In genomic region chr6:144284753-144285547, GRCh38 we compare ENCODE assay signal across 8 cellular contexts. TPM values are rescaled to one million over a fixed set of nuclear protein-coding genes. Genes with fewer than 3 reads are reported as not detected.
DNase-seq lines count a peak whose midpoint lies in the region; ATAC-seq lines count a peak whose summit lies in the region.

Gene UTRN, plus strand, starts transcription at chr6:144285335. Its CDS starts 6,494 bp downstream, at chr6:144291829.

- H3K4ac ChIP-seq in mesenchymal stem cell (ENCODE audit: low read depth in 1 of 2, low read length in 2 of 2), result peak within 1 kb of the TSS; percentile 24 to 77

- H3K36me3 ChIP-seq in mesenchymal stem cell (ENCODE audit: control insufficient read depth in 1 of 2, insufficient read depth in 2 of 2, low read depth in 1 of 2, low read length in 2 of 2), result no peaks in the 10 kb centered on the region

- H3K18ac ChIP-seq in mesenchymal stem cell (ENCODE audit: low read depth in 1 of 2, low read length in 2 of 2), result peak within 1 kb of the TSS; percentile 97 to 98

- H2BK15ac ChIP-seq in mesenchymal stem cell (ENCODE audit: low read depth, poor library complexity, severe bottlenecking), result peak within 1 kb of the TSS; percentile 89

- peak; percentile 58 for ATAC-seq in HG02798 (IDR thresholded peaks at IDR 0.05; ENCODE audit: poor library complexity, unreplicated experiment)

- peak within 1 kb of the TSS; percentile 84 for H3K4me2 ChIP-seq in mesenchymal stem cell (ENCODE audit: low read length, poor library complexity, severe bottlenecking)

- no peaks in the 10 kb centered on the region for H3K9me3 ChIP-seq in mesenchymal stem cell (ENCODE audit: control insufficient read depth, low read length)

- H3K14ac ChIP-seq in mesenchymal stem cell (ENCODE audit: low read length in 2 of 2), result peak within 1 kb of the TSS in 1 of 2 experiments; percentile 84

- in situ Hi-C loops in endometrial microvascular endothelial cells (cut with HindIII; ENCODE audit: inconsistent ontology term, low pct_unique_long_range_greater_than_20kb, low sequenced_read_pairs), result no loop called here

- peak within 1 kb of the TSS; percentile 99 for H2BK5ac ChIP-seq in mesenchymal stem cell (ENCODE audit: low read depth, low read length, poor library complexity, severe bottlenecking)

- H4K8ac ChIP-seq in mesenchymal stem cell (ENCODE audit: low read length), result peak within 1 kb of the TSS; percentile 80

- H2AFZ ChIP-seq in mesenchymal stem cell (ENCODE audit: low read depth, low read length), result peak within 1 kb of the TSS; percentile 95

- H4K91ac ChIP-seq in mesenchymal stem cell (ENCODE audit: low read length), result peak within 1 kb of the TSS; percentile 90

- peak within 1 kb of the TSS; percentile 85 to 95 for H3K4me3 ChIP-seq in mesenchymal stem cell (ENCODE audit: insufficient read depth in 1 of 2, low read depth in 1 of 2, low read length in 2 of 2)

- CTCF ChIA-PET in activated CD8-positive, alpha-beta memory T cell treated with anti-CD3 and anti-CD28 coated beads for 36 hours (lab: Charles Lee), result interaction anchor here (1.3 kb wide), 1 partner anchor 21 kb away, joined by 3 read pairs; no protein-coding TSS in a partner anchor

- peak within 1 kb of the TSS; percentile 87 for H3K9ac ChIP-seq in mesenchymal stem cell (ENCODE audit: low read length)

- H3K23ac ChIP-seq in mesenchymal stem cell (ENCODE audit: low read length in 2 of 2), result peak within 1 kb of the TSS in 1 of 2 experiments; percentile 85

- peaks cover 10% of the 10 kb centered on the region for H3K79me1 ChIP-seq in mesenchymal stem cell (replicated peaks; ENCODE audit: low read length, poor library complexity, severe bottlenecking)

- peak within 1 kb of the TSS; percentile 97 for H2BK120ac ChIP-seq in mesenchymal stem cell (ENCODE audit: low read depth, low read length)

- peak; percentile 7 to 15 for DNase-seq in NCI-H2081 (lab: John Stamatoyannopoulos, UW)
- no peak for DNase-seq in NCI-H2081 treated with DMSO at 0.1 percent for 48 hours (lab: John Stamatoyannopoulos, UW)
- DNase-seq in NCI-H69 (lab: John Stamatoyannopoulos, UW), result peak; percentile 71
- DNase-seq in mesenchymal stem cell, result peak; percentile 90
- DNase-seq in stimulated activated CD8-positive, alpha-beta memory T cell treated with anti-CD3 and anti-CD28 coated beads, Interleukin-7, amount 100 ng/mL, for 1 hour (ENCODE audit: low read depth in 2 of 2), result peak; percentile 13

- peaks cover 1% of the 10 kb centered on the region for H3K4me1 ChIP-seq in mesenchymal stem cell (ENCODE audit: control insufficient read depth, insufficient read depth, low read depth, low read length)

- peak within 1 kb of the TSS; percentile 93 for H3K27ac ChIP-seq in mesenchymal stem cell (ENCODE audit: low read length, poor library complexity, severe bottlenecking)

- H2AK5ac ChIP-seq in mesenchymal stem cell (ENCODE audit: low read length, severe bottlenecking), result no peak within 1 kb of the TSS

- peak within 1 kb of the TSS; percentile 6 to 80 for H2BK12ac ChIP-seq in mesenchymal stem cell (ENCODE audit: low read length in 2 of 2)

- no peaks in the 10 kb centered on the region for H3K27me3 ChIP-seq in mesenchymal stem cell (ENCODE audit: control insufficient read depth in 1 of 2, insufficient read depth in 1 of 2, low read length in 2 of 2)

- under 1% methylated on average over 74 of the region's 85 CpGs for WGBS in mesenchymal stem cell

- POLR2A ChIA-PET in activated CD8-positive, alpha-beta memory T cell treated with anti-CD3 and anti-CD28 coated beads for 36 hours (lab: Charles Lee), result no interaction called here

RNA-seq across cellular contexts. Expression of gene UTRN, which starts in this region (rescaled TPM):
- total RNA-seq in activated CD8-positive, alpha-beta memory T cell treated with anti-CD3 and anti-CD28 coated beads for 36 hours, result 10 to 100 TPM; 31.5 to 31.8 TPM
- 116 TPM for total RNA-seq in endometrial microvascular endothelial cells (ENCODE audit: inconsistent ontology term)
- 14.5 TPM for polyA plus RNA-seq in mesenchymal stem cell (2013, experiment 1 of 2)
- 12.9 TPM for polyA plus RNA-seq in mesenchymal stem cell (2013, experiment 2 of 2)
